In the genomic region with DNA sequence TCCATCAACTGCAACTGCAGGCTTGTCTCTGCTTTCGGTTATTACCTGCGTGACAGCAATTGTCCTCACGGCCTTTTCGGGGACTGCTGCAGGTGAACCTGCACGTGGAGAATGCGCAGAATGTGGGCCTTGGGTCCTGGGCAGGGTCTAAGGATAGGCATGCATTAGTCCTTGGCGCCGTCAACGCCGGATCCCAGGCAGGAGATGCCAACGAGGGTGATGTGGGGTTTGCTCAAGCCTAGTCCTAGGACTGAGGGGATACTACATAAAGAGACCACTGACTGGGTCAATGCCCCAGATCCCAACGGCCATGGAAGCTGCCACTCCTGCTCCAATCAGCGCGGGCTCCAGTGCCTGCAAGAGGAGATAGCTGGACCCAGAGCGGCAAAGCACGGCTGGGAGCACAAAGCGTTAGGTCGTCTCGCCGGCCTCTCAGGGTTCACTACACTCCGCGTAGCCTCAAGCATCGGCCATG, we compare ENCODE assay signal across 8 cellular contexts. TPM values are rescaled to one million over a fixed set of nuclear protein-coding genes. Genes with fewer than 3 reads are reported as not detected.
A peak's percentile ranks its signal among the peaks of the same experiment; 100 is the strongest.
DNase-seq lines count a peak whose midpoint lies in the region; ATAC-seq and TF ChIP-seq lines count a peak whose summit lies in the region.

No MANE protein-coding gene starts in this region.

- TF ChIP-seq CTCF in IMR-90 (conservative IDR thresholded peaks at IDR 0.05; ENCODE audit: low read depth, low read length): no peak
- peak in 10 of 56 donors; percentile 88 to 99 (median 94) for TF ChIP-seq CTCF in dorsolateral prefrontal cortex (IDR thresholded peaks at IDR 0.05 in 54 of 56, conservative IDR thresholded peaks at IDR 0.05 in 2 of 56; ENCODE audit: low read depth in 1 of 56, partially characterized antibody in 56 of 56)

- WGBS in IMR-90 (ENCODE audit: extremely low coverage in 2 of 2, insufficient read length in 1 of 2), 2 experiments: 0% methylated on average over 7 of the region's 23 CpGs; no CpG with 5 or more reads in 1 of the 2 experiments
- WGBS in neuronal stem cell (ENCODE audit: extremely low coverage in 2 of 2, insufficient read length in 2 of 2, insufficient replicate concordance in 1 of 2), 2 donors: no CpG with 5 or more reads among the region's 23 CpGs

- H2BK120ac ChIP-seq in IMR-90 (ENCODE audit: low read depth, low read length): no peak overlapping the region
- no peak overlapping the region for H2BK120ac ChIP-seq in neuronal stem cell (ENCODE audit: low read depth, low read length)

- DNase-seq in IMR-90: no peak
- no peak for DNase-seq in dorsolateral prefrontal cortex
- DNase-seq in neuronal stem cell (ENCODE audit: low spot score): no peak
- DNase-seq in effector CD4-positive, alpha-beta T cell: no peak
- no peak for DNase-seq in 8988T
- DNase-seq in NCI-H2227 treated with DMSO at 0.1 percent for 48 hours (lab: John Stamatoyannopoulos, UW): no peak

- H4K8ac ChIP-seq in IMR-90 (ENCODE audit: low read depth in 2 of 2, low read length in 2 of 2): peak overlapping the region in 1 of 2 experiments; percentile 89; a peak in 2 of 4 replicates
- H4K8ac ChIP-seq in neuronal stem cell (ENCODE audit: low read depth, low read length): peak overlapping the region; percentile 45

- no peak for TF ChIP-seq POLR2A in IMR-90 (IDR thresholded peaks at IDR 0.05; ENCODE audit: low read depth, low read length)

- H3K4me1 ChIP-seq in IMR-90 (ENCODE audit: control insufficient read depth, insufficient read depth, low read length): peaks cover 34% of the 10 kb centered on the region
- H3K4me1 ChIP-seq in neuronal stem cell (ENCODE audit: control insufficient read depth in 2 of 2, insufficient read depth in 1 of 2, low read depth in 1 of 2, low read length in 2 of 2): peaks cover 15 to 30% of the 10 kb centered on the region in 2 donors

- peak overlapping the region; percentile 93 for H3K4me2 ChIP-seq in IMR-90 (ENCODE audit: low read depth, low read length)
- H3K4me2 ChIP-seq in neuronal stem cell (ENCODE audit: insufficient read depth, low read length, poor library complexity, severe bottlenecking): no peak overlapping the region

- dilution Hi-C loops in IMR-90 (cut with HindIII; ENCODE audit: low sequenced_read_pairs, unreplicated experiment): no loop called here

- peak overlapping the region; percentile 92 for H4K5ac ChIP-seq in IMR-90 (ENCODE audit: low read depth, low read length)

- peak overlapping the region; percentile 10; the same call in 1 of the 2 replicates for H2AK5ac ChIP-seq in IMR-90 (ENCODE audit: low read depth, low read length)
- peak overlapping the region; percentile 72 for H2AK5ac ChIP-seq in neuronal stem cell (ENCODE audit: low read depth, low read length)

- H4K91ac ChIP-seq in IMR-90 (ENCODE audit: insufficient read depth, low read depth, low read length) (no peak overlapping the region), neuronal stem cell (ENCODE audit: low read depth, low read length, poor library complexity) (no peak overlapping the region)

- peaks cover 83% of the 10 kb centered on the region for H4K20me1 ChIP-seq in IMR-90 (ENCODE audit: insufficient read depth, low read length)

- intact Hi-C loops in IMR-90 (cut with micrococcal nuclease) (loop anchor here (1.0 kb wide), 2 partner anchors 292 to 774 kb away; no protein-coding TSS in a partner anchor), dorsolateral prefrontal cortex (cut with DNase I) (loop anchor here (1.0 to 10.0 kb wide), 7 partner anchors 109 to 1036 kb away; partner anchors contain the start of genes TMEM115 (in 2 of the 2), CYB561D2 (in 1 of the 2), DCAF1 (in 1 of the 2) and DOCK3 (in 1 of the 2))

- H3K9me3 ChIP-seq in IMR-90 (ENCODE audit: control insufficient read depth, insufficient read depth, low read length) (no peaks in the 10 kb centered on the region), neuronal stem cell (replicated peaks in 1 of 2; ENCODE audit: control insufficient read depth in 2 of 2, insufficient read depth in 1 of 2, low read depth in 1 of 2, low read length in 2 of 2) (peaks cover 15 to 25% of the 10 kb centered on the region in 2 donors)

- peak overlapping the region; percentile 77 for H3K27ac ChIP-seq in IMR-90 (ENCODE audit: insufficient read depth, low read length)
- H3K27ac ChIP-seq in dorsolateral prefrontal cortex: peak overlapping the region in 58 of 59 donors; percentile 39 to 96 (median 84)
- peak overlapping the region; percentile 56 for H3K27ac ChIP-seq in neuronal stem cell (replicated peaks; ENCODE audit: low read length)

- H3K9me1 ChIP-seq in IMR-90 (ENCODE audit: insufficient read depth, low read length): peaks cover 17% of the 10 kb centered on the region

- peak overlapping the region; percentile 83; the same call in 1 of the 2 replicates for H3K4ac ChIP-seq in IMR-90 (ENCODE audit: low read depth, low read length)
- no peak overlapping the region for H3K4ac ChIP-seq in neuronal stem cell (ENCODE audit: low read length)

- H2BK12ac ChIP-seq in neuronal stem cell (ENCODE audit: low read length): peak overlapping the region; percentile 4

- no peak overlapping the region for H2BK20ac ChIP-seq in IMR-90 (ENCODE audit: low read depth, low read length)

- peak; percentile 9 for ATAC-seq in GM18498 (IDR thresholded peaks at IDR 0.05; ENCODE audit: unreplicated experiment)
- no peak for ATAC-seq in IMR-90 (ENCODE audit: low read depth)
- no peak for ATAC-seq in HG03571 (IDR thresholded peaks at IDR 0.05; ENCODE audit: unreplicated experiment)

- H3K18ac ChIP-seq in IMR-90 (ENCODE audit: low read depth, low read length) (no peak overlapping the region), neuronal stem cell (ENCODE audit: low read length) (peak overlapping the region; percentile 86)

- H3K23ac ChIP-seq in IMR-90 (ENCODE audit: low read depth, low read length): peak overlapping the region; percentile 66; the same call in 1 of the 2 replicates
- peak overlapping the region; percentile 92 for H3K23ac ChIP-seq in neuronal stem cell (ENCODE audit: low read depth, low read length, poor library complexity)

- CTCF ChIA-PET in IMR-90 (lab: Yijun Ruan, JAX): interaction anchor here (1.0 to 1.3 kb wide), 2 partner anchors 19 to 292 kb away, joined by 3 read pairs; no protein-coding TSS in a partner anchor

- peak overlapping the region; percentile 78 for H3K9ac ChIP-seq in IMR-90 (ENCODE audit: low read depth, low read length)
- no peak overlapping the region for H3K9ac ChIP-seq in neuronal stem cell (ENCODE audit: low read depth, low read length, poor library complexity)

- H2BK15ac ChIP-seq in IMR-90 (ENCODE audit: low read depth, low read length) (no peak overlapping the region), neuronal stem cell (ENCODE audit: low read length) (no peak overlapping the region)

- in situ Hi-C loops in IMR-90 (cut with MboI; ENCODE audit: low sequenced_read_pairs): loop anchor here (25.0 kb wide), 2 partner anchors 547 to 1053 kb away; partner anchors contain the start of genes PARP3, RASSF1, RRP9 and TUSC2

- H3K14ac ChIP-seq in IMR-90 (replicated peaks; ENCODE audit: low read depth, low read length) (peak overlapping the region; percentile 74), neuronal stem cell (ENCODE audit: low read length) (no peak overlapping the region)

- H2AK9ac ChIP-seq in IMR-90 (replicated peaks; ENCODE audit: low read depth, low read length, poor library complexity): peak overlapping the region; percentile 57

- no peaks in the 10 kb centered on the region for H3K27me3 ChIP-seq in IMR-90 (ENCODE audit: control insufficient read depth, insufficient read depth, low read length)
- no peaks in the 10 kb centered on the region for H3K27me3 ChIP-seq in dorsolateral prefrontal cortex
- no peaks in the 10 kb centered on the region for H3K27me3 ChIP-seq in neuronal stem cell (ENCODE audit: control insufficient read depth in 3 of 3, insufficient read depth in 3 of 3, low read depth in 1 of 3, low read length in 3 of 3)

- peak overlapping the region; percentile 46 for H2BK5ac ChIP-seq in IMR-90 (ENCODE audit: low read depth, low read length, poor library complexity, severe bottlenecking)
- no peak overlapping the region for H2BK5ac ChIP-seq in neuronal stem cell (ENCODE audit: low read length)

- H2AFZ ChIP-seq in IMR-90 (replicated peaks; ENCODE audit: low read length, poor library complexity) (peak overlapping the region; percentile 91), neuronal stem cell (ENCODE audit: low read length) (peak overlapping the region; percentile 90)

- H3K79me1 ChIP-seq in IMR-90 (ENCODE audit: low read depth in 1 of 2, low read length in 2 of 2): peaks cover 31 to 81% of the 10 kb centered on the region in 2 experiments
- peaks cover 19% of the 10 kb centered on the region for H3K79me1 ChIP-seq in neuronal stem cell (ENCODE audit: low read depth, low read length)

- POLR2A ChIA-PET in IMR-90 (lab: Charles Lee; ENCODE audit: unreplicated experiment): no interaction called here

- H3K4me3 ChIP-seq in IMR-90 (ENCODE audit: insufficient read depth, low read depth, low read length): peak overlapping the region; percentile 39
- H3K4me3 ChIP-seq in dorsolateral prefrontal cortex: peak overlapping the region; percentile 33 to 82 (median 74)
- peak overlapping the region; percentile 13 to 67 for H3K4me3 ChIP-seq in neuronal stem cell (ENCODE audit: low read length in 2 of 2)

- H3K56ac ChIP-seq in IMR-90 (ENCODE audit: extremely low read depth, insufficient read depth, low read length): no peak overlapping the region

- no peak for TF ChIP-seq RAD21 in IMR-90 (IDR thresholded peaks at IDR 0.05; ENCODE audit: low read length)

- BruUV-seq in IMR-90 (replicated peaks; lab: Mats Ljungman, UMichigan): no TSS peak

- H3K36me3 ChIP-seq in IMR-90 (ENCODE audit: control insufficient read depth, insufficient read depth, low read length) (peaks cover 59% of the 10 kb centered on the region), neuronal stem cell (replicated peaks in 1 of 2; ENCODE audit: control insufficient read depth in 2 of 2, insufficient read depth in 2 of 2, low read length in 2 of 2) (peaks cover 63 to 87% of the 10 kb centered on the region in 2 donors)

TF ChIP-seq in IMR-90, 13 proteins besides CTCF, POLR2A, EP300 and RAD21 (continues in another document):
- TF ChIP-seq FOS (IDR thresholded peaks at IDR 0.05; ENCODE audit: low read depth, low read length) (no peak), RFX5 (IDR thresholded peaks at IDR 0.05; ENCODE audit: low read depth, low read length) (no peak), SMC3 (IDR thresholded peaks at IDR 0.05; ENCODE audit: low read depth, low read length) (no peak)

RNA-seq across cellular contexts. Expression of gene RBM15B, which starts 0.4 kb away (rescaled TPM):
- total RNA-seq in IMR-90 (2012; rRNA removed) (17.2 and 17.4 TPM in 2 replicates), dorsolateral prefrontal cortex (10 to 100 TPM; 15.0 to 22.9 (median 19.1) TPM)
- polyA plus RNA-seq in IMR-90 (2012; rRNA removed): 15.0 and 16.2 TPM in 2 replicates
- polyA plus RNA-seq in IMR-90 (2012; cell fraction: cytosol; rRNA removed): 16.0 and 21.0 TPM in 2 replicates
- polyA plus RNA-seq in IMR-90 (2012; cell fraction: nucleus; rRNA removed; ENCODE audit: low replicate concordance): 7.4 and 10.0 TPM in 2 replicates
- 44.8 TPM for polyA plus RNA-seq in neuronal stem cell (2013, experiment 1 of 2)
- polyA plus RNA-seq in neuronal stem cell (2013, experiment 2 of 2): 45.4 TPM

RNA-seq across cellular contexts. Expression of gene MANF, which starts 5.5 kb away (rescaled TPM):
- total RNA-seq in IMR-90 (2012; rRNA removed): 65.4 and 78.9 TPM in 2 replicates
- 122 and 131 TPM in 2 replicates for polyA plus RNA-seq in IMR-90 (2012; rRNA removed)
- polyA plus RNA-seq in IMR-90 (2012; cell fraction: cytosol; rRNA removed): 40.5 and 61.4 TPM in 2 replicates
- polyA plus RNA-seq in IMR-90 (2012; cell fraction: nucleus; rRNA removed; ENCODE audit: low replicate concordance): 7.3 and 37.0 TPM in 2 replicates
- 10 to 100 TPM; 12.0 to 80.8 (median 29.0) TPM for total RNA-seq in dorsolateral prefrontal cortex
- 106 TPM for polyA plus RNA-seq in neuronal stem cell (2013, experiment 1 of 2)
- 113 TPM for polyA plus RNA-seq in neuronal stem cell (2013, experiment 2 of 2)
